Comparison of ENCODE assay signal across 1 cellular context in genomic region chr17:40287159-40287493, GRCh38.
TF ChIP-seq lines count a peak whose summit lies in the region.

No MANE protein-coding gene starts in this region.

TF ChIP-seq in IMR-90, 13 proteins besides CTCF, POLR2A, EP300 and RAD21 (continued from another document):
- TF ChIP-seq MAZ (IDR thresholded peaks at IDR 0.05; ENCODE audit: borderline replicate concordance, low read depth, low read length) (no peak), CEBPB (IDR thresholded peaks at IDR 0.05; ENCODE audit: low read depth, low read length) (no peak), SMC3 (IDR thresholded peaks at IDR 0.05; ENCODE audit: low read depth, low read length) (no peak), RCOR1 (IDR thresholded peaks at IDR 0.05; ENCODE audit: insufficient replicate concordance, low read length) (no peak)
TF ChIP-seq in IMR-90: peak in this region for 0.
